In the genomic region with DNA sequence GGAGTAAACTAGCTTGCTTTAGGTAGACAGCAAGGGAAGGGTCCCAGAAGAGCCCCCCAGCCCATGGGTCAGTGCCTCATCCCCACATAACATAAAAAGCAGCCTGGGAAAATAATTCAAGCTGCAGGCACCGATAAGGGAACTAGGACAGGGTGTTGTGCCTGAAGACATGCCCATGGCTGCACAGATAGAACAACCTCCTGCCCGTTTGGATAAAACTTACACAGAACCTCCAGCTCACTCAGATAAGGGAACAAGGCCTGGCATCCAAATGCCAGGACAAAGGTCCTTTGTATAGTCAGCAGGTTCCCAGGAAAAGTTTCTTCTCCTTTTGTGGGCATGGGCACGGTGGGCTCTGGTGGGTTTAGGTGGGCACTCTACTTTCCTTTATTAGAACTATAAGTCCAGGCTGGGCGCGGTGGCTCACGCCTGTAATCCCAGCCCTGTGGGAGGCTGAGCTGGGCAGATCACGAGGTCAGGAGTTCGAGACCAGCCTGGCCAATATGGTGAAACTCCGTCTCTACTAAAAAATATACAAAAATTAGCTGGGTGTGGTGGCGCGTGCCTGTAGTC, we compare ENCODE assay signal across 7 cellular contexts.
DNase-seq lines count a peak whose midpoint lies in the region; ATAC-seq, FAIRE-seq and TF ChIP-seq lines count a peak whose summit lies in the region.
"Not testable (repeated sequence)": the region's sequence is repeated elsewhere in the genome, so short reads cannot be mapped to it uniquely, and the experiment has no call there.

No MANE protein-coding gene starts in this region.

- CTCF ChIA-PET in HCT116 (lab: Charles Lee); PC-9 (lab: Charles Lee): not testable (repeated sequence)
- CTCF ChIA-PET in K562 (lab: Yijun Ruan, JAX; ENCODE audit: low intra/inter-chr PET ratio) = interaction anchor here (0.6 kb wide), 1 partner anchor 112 kb away, joined by 3 read pairs; no protein-coding TSS in a partner anchor

- not testable (repeated sequence) for H3F3A ChIP-seq in PC-9 (ENCODE audit: insufficient read depth, low read depth)

- H3K4me3 ChIP-seq in ACC112 (ENCODE audit: low read depth, low read length) (0 out of 2 replicates have a peak overlapping the region, but pooled peaks have one; percentile 64), HCT116 (replicated peaks in 1 of 2; ENCODE audit: low read depth in 1 of 2, low read length in 2 of 2) (peak overlapping the region; percentile 57 to 74), PC-9 (peak overlapping the region; percentile 54), adipocyte (ENCODE audit: low read length) (peak overlapping the region; percentile 54), K562 (peak overlapping the region; percentile 41), left ventricle myocardium inferior (peak overlapping the region; percentile 32)

- TF ChIP-seq EP300 in K562 (IDR thresholded peaks at IDR 0.05; ENCODE audit: low read length) = not testable (repeated sequence)

- H3K27me3 ChIP-seq in ACC112 (ENCODE audit: insufficient read depth, low read length); HCT116 (ENCODE audit: insufficient read depth, low read length); PC-9 (ENCODE audit: insufficient read depth, low read depth); adipocyte (replicated peaks; ENCODE audit: control insufficient read depth, insufficient read depth, low read length); K562 (ENCODE audit: control insufficient read depth in 2 of 2, insufficient read depth in 2 of 2, low read length in 2 of 2); left ventricle myocardium inferior (ENCODE audit: low read depth): not testable (repeated sequence)

- not testable (repeated sequence) for DNase-seq in HCT116 (ENCODE audit: low read depth, low spot score); PC-9; adipocyte (ENCODE audit: low read depth); left ventricle myocardium inferior
- peak; percentile 26 for DNase-seq in SK-MEL-5 (ENCODE audit: low read depth, low spot score)
- peak; percentile 15 to 71 (median 20) for DNase-seq in K562 (ENCODE audit: extremely low read depth in 1 of 4, low spot score in 3 of 4)

- H3K27ac ChIP-seq in ACC112 (ENCODE audit: low read depth, low read length) (peak overlapping the region; percentile 71; the same call in 1 of the 2 replicates), HCT116 (ENCODE audit: low read depth, low read length) (peak overlapping the region; percentile 29; the same call in 1 of the 2 replicates), K562 (ENCODE audit: extremely low read depth, low read depth, low read length) (peak overlapping the region; percentile 92)
- H3K27ac ChIP-seq in PC-9; left ventricle myocardium inferior (replicated peaks): not testable (repeated sequence)

- H2AFZ ChIP-seq in ACC112 (ENCODE audit: low read length, unreplicated experiment); HCT116 (ENCODE audit: low read depth, low read length, poor library complexity, severe bottlenecking); K562 (ENCODE audit: low read depth, low read length): not testable (repeated sequence)
- H2AFZ ChIP-seq in PC-9 = peak overlapping the region; percentile 78

- TF ChIP-seq POLR2A in HCT116 (IDR thresholded peaks at IDR 0.05; ENCODE audit: borderline replicate concordance, extremely low read depth, insufficient read depth, insufficient read length); K562 (conservative IDR thresholded peaks at IDR 0.05): not testable (repeated sequence)

- POLR2A ChIA-PET in HCT116 (lab: Charles Lee) = not testable (repeated sequence)
- POLR2A ChIA-PET in PC-9 (lab: Charles Lee; ENCODE audit: unreplicated experiment) = interaction anchor here (0.6 kb wide), 1 partner anchor 445 kb away, joined by 4 read pairs; no protein-coding TSS in a partner anchor
- POLR2A ChIA-PET in K562 (lab: Yijun Ruan, JAX) = interaction anchor here (1.2 kb wide), 1 partner anchor 21 kb away, joined by 3 read pairs; no protein-coding TSS in a partner anchor

- intact Hi-C loops in HCT116 (cut with micrococcal nuclease); left ventricle myocardium inferior (cut with micrococcal nuclease): not testable (repeated sequence)
- intact Hi-C loops in PC-9 (cut with micrococcal nuclease; ENCODE audit: unreplicated experiment) (loop anchor here (5.0 to 10.0 kb wide), 3 partner anchors 378 to 710 kb away; no protein-coding TSS in a partner anchor), K562 (cut with micrococcal nuclease) (loop anchor here (2.0 to 10.0 kb wide), 3 partner anchors 112 to 380 kb away; partner anchors contain the start of gene GLUD2)

- not testable (repeated sequence) for H3K9me1 ChIP-seq in K562 (ENCODE audit: control insufficient read depth, insufficient read depth, low read length)

- peak; percentile 49 for ATAC-seq in HCT116
- peak; percentile 14 for ATAC-seq in K562

- H3K9ac ChIP-seq in HCT116 (ENCODE audit: low read length) = peak overlapping the region; percentile 69
- not testable (repeated sequence) for H3K9ac ChIP-seq in adipocyte (ENCODE audit: low read length)
- H3K9ac ChIP-seq in K562 (ENCODE audit: insufficient read depth in 1 of 2, low read depth in 2 of 2, low read length in 2 of 2) = peak overlapping the region in 1 of 2 experiments; percentile 74; a peak in 2 of 4 replicates

- TF ChIP-seq RAD21 in HCT116 (IDR thresholded peaks at IDR 0.05; ENCODE audit: low read depth); K562 (CRISPR knock-in tag; conservative IDR thresholded peaks at IDR 0.05 in 1 of 2, IDR thresholded peaks at IDR 0.05 in 1 of 2): not testable (repeated sequence)

- RAD21 ChIA-PET in HCT116 (lab: Charles Lee; ENCODE audit: low non-redundant PET in 1 of 2, low total read pairs in 2 of 2, uncharacterized antibody in 2 of 2, unreplicated experiment in 2 of 2) = not testable (repeated sequence)

- not testable (repeated sequence) for H3K36me3 ChIP-seq in ACC112 (ENCODE audit: insufficient read depth, low read length); HCT116 (ENCODE audit: control insufficient read depth in 1 of 2, insufficient read depth in 2 of 2, low read length in 2 of 2); PC-9 (ENCODE audit: low read depth); adipocyte (ENCODE audit: control insufficient read depth, insufficient read depth, low read length, severe bottlenecking); K562 (ENCODE audit: control insufficient read depth, insufficient read depth, low read length); left ventricle myocardium inferior

- H3K4me2 ChIP-seq in HCT116 (ENCODE audit: low read length) = peak overlapping the region; percentile 67
- H3K4me2 ChIP-seq in PC-9 = peak overlapping the region; percentile 53
- H3K4me2 ChIP-seq in K562 (ENCODE audit: insufficient read depth, low read length) = peak overlapping the region; percentile 60

- in situ Hi-C loops in SK-MEL-5 (cut with HindIII; ENCODE audit: low pct_unique_long_range_greater_than_20kb, low sequenced_read_pairs); K562 (cut with MboI): not testable (repeated sequence)

- 13% methylated on average over 9 of the region's 11 CpGs for WGBS in K562 (ENCODE audit: insufficient coverage, low coverage, missing lambda C conversion rate)

- not testable (repeated sequence) for H3K79me2 ChIP-seq in ACC112 (ENCODE audit: control insufficient read depth, insufficient read depth, low read length, unreplicated experiment); HCT116 (ENCODE audit: insufficient read depth, low read length); PC-9 (ENCODE audit: low read depth)
- H3K79me2 ChIP-seq in K562 (ENCODE audit: control insufficient read depth, insufficient read depth, low read length) = peaks cover 87% of the 10 kb centered on the region

- not testable (repeated sequence) for H3K4me1 ChIP-seq in ACC112 (ENCODE audit: control insufficient read depth, insufficient read depth, low read length, unreplicated experiment); HCT116 (ENCODE audit: control insufficient read depth in 1 of 2, insufficient read depth in 2 of 2, low read length in 2 of 2); PC-9 (replicated peaks; ENCODE audit: insufficient read depth); adipocyte (ENCODE audit: control insufficient read depth, insufficient read depth, low read length); K562 (replicated peaks in 1 of 2; ENCODE audit: control insufficient read depth in 2 of 2, insufficient read depth in 2 of 2, low read length in 2 of 2); left ventricle myocardium inferior

- not testable (repeated sequence) for H3K9me2 ChIP-seq in HCT116 (ENCODE audit: insufficient read depth); PC-9 (ENCODE audit: insufficient read depth)

- BruUV-seq in HCT116 (replicated peaks; lab: Mats Ljungman, UMichigan) = TSS peak; percentile 85
- not testable (repeated sequence) for BruUV-seq in PC-9 (replicated peaks; lab: Mats Ljungman, UMichigan); K562 (replicated peaks; lab: Mats Ljungman, UMichigan)

- TF ChIP-seq CTCF in HCT116 (IDR thresholded peaks at IDR 0.05 in 2 of 3, conservative IDR thresholded peaks at IDR 0.05 in 1 of 3; ENCODE audit: borderline replicate concordance in 1 of 3, insufficient read depth in 1 of 3, low read depth in 2 of 3, low read length in 2 of 3); PC-9 (conservative IDR thresholded peaks at IDR 0.05); K562 (IDR thresholded peaks at IDR 0.05 in 2 of 3, conservative IDR thresholded peaks at IDR 0.05 in 1 of 3; ENCODE audit: insufficient read depth in 2 of 3, low read depth in 1 of 3, low read length in 3 of 3); left ventricle myocardium inferior (IDR thresholded peaks at IDR 0.05; ENCODE audit: borderline replicate concordance): not testable (repeated sequence)

- not testable (repeated sequence) for H4K20me1 ChIP-seq in HCT116 (ENCODE audit: insufficient read depth); PC-9 (ENCODE audit: insufficient read depth); K562 (replicated peaks; ENCODE audit: control insufficient read depth, insufficient read depth, low read length)

- H3K9me3 ChIP-seq in HCT116 (ENCODE audit: control insufficient read depth in 1 of 2, insufficient read depth in 1 of 2, low read depth in 1 of 2, low read length in 2 of 2); PC-9 (ENCODE audit: insufficient read depth, low read depth); adipocyte (ENCODE audit: control insufficient read depth, low read length); K562 (replicated peaks; ENCODE audit: control insufficient read depth, insufficient read depth, low read depth, low read length); left ventricle myocardium inferior (replicated peaks): not testable (repeated sequence)

- peak; percentile 71 for FAIRE-seq in K562 (lab: Jason Lieb, UNC)
